1 cellular context compared by ENCODE assay signal in the genomic region with DNA sequence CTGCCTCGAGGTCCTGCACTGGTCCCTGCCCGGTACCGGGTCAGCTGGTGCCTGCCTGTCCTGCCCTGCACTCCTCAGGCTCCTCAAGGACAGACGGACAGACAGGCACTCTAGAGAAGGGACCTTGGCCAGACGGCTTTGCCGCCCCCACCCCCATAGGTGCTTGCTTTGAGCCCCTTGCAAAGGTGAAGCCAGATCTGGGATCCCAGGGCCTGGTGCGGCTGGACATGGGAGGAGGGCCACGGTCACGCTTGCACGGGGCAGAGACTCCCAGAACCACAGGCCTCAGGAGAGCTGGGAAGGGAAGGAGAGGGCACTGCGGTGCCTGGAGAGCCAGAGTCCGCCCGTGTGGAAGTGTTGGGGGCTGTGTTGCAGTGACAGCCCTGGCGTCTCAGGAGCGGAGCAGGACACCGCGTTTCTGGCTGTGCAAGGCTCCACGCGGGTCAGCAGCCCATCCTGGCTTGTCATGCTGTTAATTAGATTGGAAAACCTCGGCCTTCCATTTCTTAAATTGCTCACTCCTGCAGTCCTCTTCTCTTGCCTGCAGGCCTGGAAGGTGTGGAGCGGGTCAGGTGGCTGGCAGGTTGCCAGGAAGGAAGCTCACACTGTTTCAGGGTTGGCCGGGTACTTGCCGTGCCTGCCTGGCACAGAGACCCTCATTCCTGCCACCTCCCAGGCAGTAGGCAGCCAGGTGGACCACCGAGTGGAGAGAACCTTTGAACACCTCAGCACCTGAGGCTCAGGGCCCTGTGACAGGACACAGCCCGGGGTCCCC.
TF ChIP-seq lines count a peak whose summit lies in the region.

No MANE protein-coding gene starts in this region.

TF ChIP-seq in IMR-90, 13 proteins besides CTCF, POLR2A, EP300 and RAD21 (continued from another document):
- TF ChIP-seq, protein P1, sequence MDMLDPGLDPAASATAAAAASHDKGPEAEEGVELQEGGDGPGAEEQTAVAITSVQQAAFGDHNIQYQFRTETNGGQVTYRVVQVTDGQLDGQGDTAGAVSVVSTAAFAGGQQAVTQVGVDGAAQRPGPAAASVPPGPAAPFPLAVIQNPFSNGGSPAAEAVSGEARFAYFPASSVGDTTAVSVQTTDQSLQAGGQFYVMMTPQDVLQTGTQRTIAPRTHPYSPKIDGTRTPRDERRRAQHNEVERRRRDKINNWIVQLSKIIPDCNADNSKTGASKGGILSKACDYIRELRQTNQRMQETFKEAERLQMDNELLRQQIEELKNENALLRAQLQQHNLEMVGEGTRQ (IDR thresholded peaks at IDR 0.05; ENCODE audit: low read depth, low read length): no peak
- no peak for TF ChIP-seq CHD1 (IDR thresholded peaks at IDR 0.05; ENCODE audit: low read depth, low read length)
- no peak for TF ChIP-seq FOS (IDR thresholded peaks at IDR 0.05; ENCODE audit: low read depth, low read length)
